ENCODE assay signal across 21 cellular contexts in the genomic region with DNA sequence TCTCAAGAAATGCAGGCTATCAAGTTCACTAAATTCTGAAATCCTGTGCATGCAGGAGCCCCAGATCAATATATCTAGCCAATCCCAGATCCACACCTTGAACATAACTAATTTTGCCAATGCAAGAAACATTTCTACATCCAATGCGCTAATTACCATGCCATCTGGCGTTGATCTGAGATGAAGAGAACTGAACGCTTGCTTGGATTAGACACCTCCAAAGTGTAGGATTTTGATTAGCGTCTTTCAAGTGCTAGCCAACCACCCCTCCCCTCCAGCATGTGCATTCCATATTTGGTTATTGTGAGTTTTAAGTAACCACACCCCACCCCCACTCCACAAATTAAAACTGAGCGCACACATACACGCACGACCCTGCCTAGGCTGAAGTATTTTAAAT.
"Had no signal": no experiment of that assay in that cellular context is flagged by ENCODE, and none has a peak within 500 bp of the region (broad histone marks: within the 10 kb centered on the region; RNA-seq: fewer than 3 reads in every experiment).

No MANE protein-coding gene starts in this region.

- ATAC-seq: foreskin keratinocyte; left colon; left ventricle myocardium superior; right lobe of liver; stimulated activated memory B cell treated with anti-CD40 and anti-IgM and Interleukin-4, amounts not matched to agents 10 μg/mL and 1 μg/mL and 100 μg/mL, for 72 hours; stimulated activated naive CD8-positive, alpha-beta T cell treated with anti-CD3 and anti-CD28 coated beads, Interleukin-15, amount 100 ng/mL, for 72 hours had no signal

- H3K27me3 Mint-ChIP-seq: naive B cell; stimulated activated memory B cell treated with anti-CD40 and anti-IgM and Interleukin-4, amounts not matched to agents 10 μg/mL and 1 μg/mL and 100 μg/mL, for 72 hours; stimulated activated naive CD8-positive, alpha-beta T cell treated with anti-CD3 and anti-CD28 coated beads, Interleukin-15, amount 100 ng/mL, for 72 hours had no signal

- H3K4me2 ChIP-seq: hepatocyte had no signal

- H3K9ac ChIP-seq: parathyroid adenoma had no signal

- H3K4me3 ChIP-seq: colonic mucosa, hepatocyte, lung, prostate gland, right lobe of liver, thoracic aorta, transverse colon had no signal

- H3K27ac ChIP-seq: colonic mucosa, foreskin keratinocyte, hepatocyte, parathyroid adenoma, prostate gland, right lobe of liver, thoracic aorta, transverse colon had no signal

- H3K36me3 ChIP-seq: colonic mucosa, prostate gland, right lobe of liver, thoracic aorta, transverse colon had no signal

- H2AFZ ChIP-seq: hepatocyte, parathyroid adenoma had no signal

- FAIRE-seq: endothelial cell of umbilical vein had no signal

- H3K4me3 Mint-ChIP-seq: nephron; stimulated activated memory B cell treated with anti-CD40 and anti-IgM and Interleukin-4, amounts not matched to agents 10 μg/mL and 1 μg/mL and 100 μg/mL, for 72 hours; stimulated activated naive CD8-positive, alpha-beta T cell treated with anti-CD3 and anti-CD28 coated beads, Interleukin-15, amount 100 ng/mL, for 72 hours had no signal

- H3K9me3 Mint-ChIP-seq: stimulated activated memory B cell treated with anti-CD40 and anti-IgM and Interleukin-4, amounts not matched to agents 10 μg/mL and 1 μg/mL and 100 μg/mL, for 72 hours; stimulated activated naive CD8-positive, alpha-beta T cell treated with anti-CD3 and anti-CD28 coated beads, Interleukin-15, amount 100 ng/mL, for 72 hours had no signal

- H3K27me3 ChIP-seq: colonic mucosa, foreskin keratinocyte, hepatocyte, right lobe of liver, transverse colon had no signal

- H3K79me2 ChIP-seq: hepatocyte, parathyroid adenoma had no signal

- DNase-seq: colonic mucosa; dermis blood vessel endothelial cell; erythroblast; foreskin keratinocyte; head of caudate nucleus; left colon; left ventricle myocardium superior; naive B cell; right lobe of liver; stimulated activated CD4-positive, alpha-beta T cell treated with anti-CD3 and anti-CD28 coated beads, Interleukin-1b, Interleukin-23, amount 100 ng/mL, for 48 hours; stimulated activated CD4-positive, alpha-beta T cell treated with anti-CD3 and anti-CD28 coated beads, Interleukin-4, amount 100 ng/mL, for 24 hours; stimulated activated naive CD8-positive, alpha-beta T cell treated with anti-CD3 and anti-CD28 coated beads, Interleukin-15, amount 100 ng/mL, for 72 hours; transverse colon had no signal

- H3K27ac Mint-ChIP-seq: naive B cell; nephron; stimulated activated memory B cell treated with anti-CD40 and anti-IgM and Interleukin-4, amounts not matched to agents 10 μg/mL and 1 μg/mL and 100 μg/mL, for 72 hours; stimulated activated naive CD8-positive, alpha-beta T cell treated with anti-CD3 and anti-CD28 coated beads, Interleukin-15, amount 100 ng/mL, for 72 hours had no signal

- H3K4me1 Mint-ChIP-seq: naive B cell; stimulated activated memory B cell treated with anti-CD40 and anti-IgM and Interleukin-4, amounts not matched to agents 10 μg/mL and 1 μg/mL and 100 μg/mL, for 72 hours; stimulated activated naive CD8-positive, alpha-beta T cell treated with anti-CD3 and anti-CD28 coated beads, Interleukin-15, amount 100 ng/mL, for 72 hours had no signal

- H3K36me3 Mint-ChIP-seq: naive B cell; stimulated activated memory B cell treated with anti-CD40 and anti-IgM and Interleukin-4, amounts not matched to agents 10 μg/mL and 1 μg/mL and 100 μg/mL, for 72 hours had no signal

- H3K9me3 ChIP-seq: colonic mucosa, prostate gland, right lobe of liver, thoracic aorta, transverse colon had no signal

- H3K4me1 ChIP-seq: colonic mucosa, foreskin keratinocyte, parathyroid adenoma, prostate gland, right lobe of liver, transverse colon had no signal
